In genomic region chr4:26943391-26943790, GRCh38 we compare ENCODE assay signal across 15 cellular contexts.
DNase-seq lines count a peak whose midpoint lies in the region; ATAC-seq and TF ChIP-seq lines count a peak whose summit lies in the region.
"Had no signal": no experiment of that assay in that cellular context is flagged by ENCODE, and none has a peak within 500 bp of the region (broad histone marks: within the 10 kb centered on the region; RNA-seq: fewer than 3 reads in every experiment).

No MANE protein-coding gene starts in this region.

- peak overlapping the region; percentile 46 for H3K4me2 ChIP-seq in smooth muscle cell

- no peak overlapping the region for H3K4me3 ChIP-seq in heart right ventricle
- no peak overlapping the region for H3K4me3 ChIP-seq in right atrium auricular region
- H3K4me3 ChIP-seq in smooth muscle cell = no peak overlapping the region
- H3K4me3 ChIP-seq: HAP-1 had no signal

- H3K27ac ChIP-seq in heart right ventricle (no peak overlapping the region), right atrium auricular region (no peak overlapping the region), smooth muscle cell (ENCODE audit: low read depth) (no peak overlapping the region)

- no peak overlapping the region for H2AFZ ChIP-seq in smooth muscle cell (ENCODE audit: low read depth)

- no peak for DNase-seq in heart right ventricle
- DNase-seq in right atrium auricular region (ENCODE audit: low spot score) = no peak
- DNase-seq in left ventricle myocardium superior = no peak
- DNase-seq in smooth muscle cell (lab: John Stamatoyannopoulos, UW; ENCODE audit: unreplicated experiment) = no peak
- DNase-seq in NCI-H524 treated with DMSO at 0.1 percent for 48 hours (lab: John Stamatoyannopoulos, UW) = no peak
- DNase-seq in activated CD4-positive, alpha-beta T cell treated with anti-CD3 and anti-CD28 coated beads, Interleukin-2, amount 50 U/mL, for 1 hour = no peak
- DNase-seq: C1 segment of cervical spinal cord; Calu3; CD4-positive, alpha-beta memory T cell; COR-L47; DMS53; DMS79 treated with DMSO at 0.1 percent for 48 hours; GOT3; HFFc6 had no signal

- intact Hi-C loops in heart right ventricle (cut with DNase I) (no loop called here), left ventricle myocardium superior (cut with micrococcal nuclease) (no loop called here)

- H3K9me3 ChIP-seq in heart right ventricle (no peaks in the 10 kb centered on the region), right atrium auricular region (no peaks in the 10 kb centered on the region), smooth muscle cell (replicated peaks; ENCODE audit: low read depth) (no peaks in the 10 kb centered on the region)
- H3K9me3 ChIP-seq: HAP-1 had no signal

- H3K4me1 ChIP-seq in heart right ventricle (peaks cover 0 to 32% (median 6%) of the 10 kb centered on the region in 9 donors), right atrium auricular region (no peaks in the 10 kb centered on the region), smooth muscle cell (ENCODE audit: low read depth) (peaks cover 20% of the 10 kb centered on the region)
- H3K4me1 ChIP-seq: HAP-1 had no signal

- ATAC-seq in heart right ventricle = peak in 5 of 8 donors; percentile 33 to 64 (median 49)
- peak; percentile 68 for ATAC-seq in left ventricle myocardium superior

- H3K27me3 ChIP-seq in heart right ventricle (no peaks in the 10 kb centered on the region), right atrium auricular region (no peaks in the 10 kb centered on the region), smooth muscle cell (ENCODE audit: low read depth) (no peaks in the 10 kb centered on the region)

- peaks cover 100% of the 10 kb centered on the region for H3K79me2 ChIP-seq in smooth muscle cell (ENCODE audit: low read depth)

- H3K36me3 ChIP-seq in heart right ventricle (no peaks in the 10 kb centered on the region), right atrium auricular region (no peaks in the 10 kb centered on the region), smooth muscle cell (ENCODE audit: low read depth) (no peaks in the 10 kb centered on the region)
- H3K36me3 ChIP-seq: HAP-1 had no signal

- WGBS in heart right ventricle, 2 donors = 64 to 73% methylated on average over 5 of the region's 5 CpGs
- 75% methylated on average over 5 of the region's 5 CpGs for WGBS in smooth muscle cell (ENCODE audit: low lambda C conversion rate)

- no peak overlapping the region for H3K9ac ChIP-seq in smooth muscle cell (ENCODE audit: low read depth)

- no peak for TF ChIP-seq CTCF in heart right ventricle (IDR thresholded peaks at IDR 0.05)
- TF ChIP-seq CTCF in right atrium auricular region (IDR thresholded peaks at IDR 0.05) = no peak
- no peak for TF ChIP-seq CTCF in smooth muscle cell (IDR thresholded peaks at IDR 0.05; ENCODE audit: borderline replicate concordance, insufficient read depth, poor library complexity, severe bottlenecking)

- peaks cover 3% of the 10 kb centered on the region for H3F3A ChIP-seq in smooth muscle cell (ENCODE audit: low read depth)

- peaks cover 73% of the 10 kb centered on the region for H4K20me1 ChIP-seq in smooth muscle cell (ENCODE audit: low read depth)
